Comparison of ENCODE assay signal across 11 cellular contexts in genomic region chr1:12434686-12435085, GRCh38.
DNase-seq lines count a peak whose midpoint lies in the region; ATAC-seq, FAIRE-seq and TF ChIP-seq lines count a peak whose summit lies in the region.
"Had no signal": no experiment of that assay in that cellular context is flagged by ENCODE, and none has a peak within 500 bp of the region (broad histone marks: within the 10 kb centered on the region; RNA-seq: fewer than 3 reads in every experiment).

No MANE protein-coding gene starts in this region.

- H3K36me3 ChIP-seq in hepatocyte (replicated peaks; ENCODE audit: insufficient read depth, low read depth) (no peaks in the 10 kb centered on the region), stomach (peaks cover 3 to 20% (median 14%) of the 10 kb centered on the region in 4 donors)

- TF ChIP-seq CTCF in hepatocyte (IDR thresholded peaks at IDR 0.05; ENCODE audit: poor library complexity) (no peak), stomach (IDR thresholded peaks at IDR 0.05) (no peak)

- POLR2A ChIA-PET in activated CD4-positive, alpha-beta T cell treated with anti-CD3 and anti-CD28 coated beads for 36 hours (lab: Charles Lee), result interaction anchor here (1.0 to 1.2 kb wide), 3 partner anchors 14 to 525 kb away, joined by 3 to 4 read pairs (median 4); no protein-coding TSS in a partner anchor

- intact Hi-C loops in activated CD4-positive, alpha-beta T cell treated with anti-CD3 and anti-CD28 coated beads for 36 hours (cut with DNase I, micrococcal nuclease), result loop anchor here (1.0 to 5.0 kb wide), 17 partner anchors 15 to 387 kb away; partner anchors contain the start of gene DHRS3 (in 1 of the 2)
- intact Hi-C loops in activated T-helper 1 cell treated with anti-CD3 and anti-CD28 coated beads, Interleukin-12 subunit alpha, Interleukin-12 subunit beta, Interleukin-2, Interleukin-4 antibody, amounts not matched to agents 30 ng/mL and 10 ng/mL and 1 ng/mL, durations not matched to agents 14 hours and 24 hours and 36 hours (cut with micrococcal nuclease), result loop anchor here (1.0 to 5.0 kb wide), 13 partner anchors 15 to 627 kb away; partner anchors contain the start of genes CLCN6 and MTHFR
- intact Hi-C loops in stomach (cut with DNase I; ENCODE audit: low total_unique reads), result no loop called here

- no peaks in the 10 kb centered on the region for H3K9me3 ChIP-seq in hepatocyte (ENCODE audit: low read depth)
- no peaks in the 10 kb centered on the region for H3K9me3 ChIP-seq in stomach

- CTCF ChIA-PET in activated CD4-positive, alpha-beta T cell treated with anti-CD3 and anti-CD28 coated beads for 36 hours (lab: Charles Lee), result interaction anchor here (0.6 to 1.9 kb wide), 9 partner anchors 15 to 185 kb away, joined by 3 to 8 read pairs (median 4); no protein-coding TSS in a partner anchor

- peaks cover 3% of the 10 kb centered on the region for H3K79me2 ChIP-seq in hepatocyte

- peaks cover 68% of the 10 kb centered on the region for H3K4me1 Mint-ChIP-seq in activated CD4-positive, alpha-beta T cell treated with anti-CD3 and anti-CD28 coated beads for 36 hours
- H3K4me1 Mint-ChIP-seq in activated T-helper 1 cell treated with anti-CD3 and anti-CD28 coated beads, Interleukin-12 subunit alpha, Interleukin-12 subunit beta, Interleukin-2, Interleukin-4 antibody, amounts not matched to agents 30 ng/mL and 10 ng/mL and 1 ng/mL, durations not matched to agents 14 hours and 24 hours and 36 hours (ENCODE audit: low read depth), result peaks cover 72% of the 10 kb centered on the region

- no peak for ATAC-seq in activated CD4-positive, alpha-beta T cell treated with anti-CD3 and anti-CD28 coated beads for 36 hours
- ATAC-seq in SK-N-SH treated with all-trans-retinoic acid at 6 μM for 48 hours, result no peak

- H3K27me3 Mint-ChIP-seq in activated CD4-positive, alpha-beta T cell treated with anti-CD3 and anti-CD28 coated beads for 36 hours, result no peaks in the 10 kb centered on the region
- H3K27me3 Mint-ChIP-seq in activated T-helper 1 cell treated with anti-CD3 and anti-CD28 coated beads, Interleukin-12 subunit alpha, Interleukin-12 subunit beta, Interleukin-2, Interleukin-4 antibody, amounts not matched to agents 30 ng/mL and 10 ng/mL and 1 ng/mL, durations not matched to agents 14 hours and 24 hours and 36 hours (ENCODE audit: insufficient read depth), result peaks cover 3% of the 10 kb centered on the region

- peak overlapping the region; percentile 27 for H3K27ac Mint-ChIP-seq in activated CD4-positive, alpha-beta T cell treated with anti-CD3 and anti-CD28 coated beads for 36 hours
- peak overlapping the region; percentile 92 for H3K27ac Mint-ChIP-seq in activated T-helper 1 cell treated with anti-CD3 and anti-CD28 coated beads, Interleukin-12 subunit alpha, Interleukin-12 subunit beta, Interleukin-2, Interleukin-4 antibody, amounts not matched to agents 30 ng/mL and 10 ng/mL and 1 ng/mL, durations not matched to agents 14 hours and 24 hours and 36 hours

- TF ChIP-seq EP300 in stomach (IDR thresholded peaks at IDR 0.05), result no peak

- H3K4me1 ChIP-seq in hepatocyte (ENCODE audit: insufficient read depth) (peaks cover 23% of the 10 kb centered on the region), stomach (peaks cover 31 to 79% (median 64%) of the 10 kb centered on the region in 4 donors)

- H2AFZ ChIP-seq in hepatocyte, result no peak overlapping the region

- no peak for DNase-seq in activated CD4-positive, alpha-beta T cell treated with anti-CD3 and anti-CD28 coated beads for 36 hours
- no peak for DNase-seq in activated CD4-positive, alpha-beta T cell treated with anti-CD3 and anti-CD28 coated beads, Interleukin-2, amount 50 U/mL, for 1 hour
- no peak for DNase-seq in activated T-helper 1 cell treated with anti-CD3 and anti-CD28 coated beads, Interleukin-12 subunit alpha, Interleukin-12 subunit beta, Interleukin-2, Interleukin-4 antibody, amounts not matched to agents 30 ng/mL and 10 ng/mL and 1 ng/mL, durations not matched to agents 14 hours and 24 hours and 36 hours (ENCODE audit: low spot score)
- DNase-seq in hepatocyte (ENCODE audit: low spot score), result no peak
- no peak for DNase-seq in stomach
- no peak for DNase-seq in frontal cortex (ENCODE audit: low spot score in 2 of 2)
- no peak for DNase-seq in hepatic stellate cell (ENCODE audit: low spot score)
- DNase-seq: NCI-H1417 had no signal

- FAIRE-seq in frontal cortex (lab: Jason Lieb, UNC), result no peak
- FAIRE-seq: A204.1, G401.6 had no signal

- H3K9me2 ChIP-seq in hepatocyte (replicated peaks; ENCODE audit: insufficient read depth), result no peaks in the 10 kb centered on the region

- H3K27me3 ChIP-seq in hepatocyte, result no peaks in the 10 kb centered on the region
- no peaks in the 10 kb centered on the region for H3K27me3 ChIP-seq in stomach

- no peak overlapping the region for H3K4me2 ChIP-seq in hepatocyte

- H3K36me3 Mint-ChIP-seq in activated CD4-positive, alpha-beta T cell treated with anti-CD3 and anti-CD28 coated beads for 36 hours (ENCODE audit: low read depth), result peaks cover 40% of the 10 kb centered on the region
- peaks cover 33% of the 10 kb centered on the region for H3K36me3 Mint-ChIP-seq in activated T-helper 1 cell treated with anti-CD3 and anti-CD28 coated beads, Interleukin-12 subunit alpha, Interleukin-12 subunit beta, Interleukin-2, Interleukin-4 antibody, amounts not matched to agents 30 ng/mL and 10 ng/mL and 1 ng/mL, durations not matched to agents 14 hours and 24 hours and 36 hours (ENCODE audit: low read depth)

- H3K4me3 ChIP-seq in hepatocyte (no peak overlapping the region), stomach (no peak overlapping the region)

- TF ChIP-seq POLR2A in stomach (IDR thresholded peaks at IDR 0.05), result no peak

- H3K27ac ChIP-seq in hepatocyte (peak overlapping the region; percentile 47), stomach (peak overlapping the region in 4 of 5 donors; percentile 69 to 78 (median 72))

- H3K4me3 Mint-ChIP-seq in activated CD4-positive, alpha-beta T cell treated with anti-CD3 and anti-CD28 coated beads for 36 hours, result no peak overlapping the region
- no peak overlapping the region for H3K4me3 Mint-ChIP-seq in activated T-helper 1 cell treated with anti-CD3 and anti-CD28 coated beads, Interleukin-12 subunit alpha, Interleukin-12 subunit beta, Interleukin-2, Interleukin-4 antibody, amounts not matched to agents 30 ng/mL and 10 ng/mL and 1 ng/mL, durations not matched to agents 14 hours and 24 hours and 36 hours

- H3K9me3 Mint-ChIP-seq in activated CD4-positive, alpha-beta T cell treated with anti-CD3 and anti-CD28 coated beads for 36 hours (ENCODE audit: low read depth), result peaks cover 5% of the 10 kb centered on the region
- H3K9me3 Mint-ChIP-seq in activated T-helper 1 cell treated with anti-CD3 and anti-CD28 coated beads, Interleukin-12 subunit alpha, Interleukin-12 subunit beta, Interleukin-2, Interleukin-4 antibody, amounts not matched to agents 30 ng/mL and 10 ng/mL and 1 ng/mL, durations not matched to agents 14 hours and 24 hours and 36 hours, result peaks cover 10% of the 10 kb centered on the region

- WGBS in hepatocyte (ENCODE audit: low lambda C conversion rate, missing lambda C conversion rate), result 86% methylated on average over 2 of the region's 2 CpGs
- 41 to 62% (median 51%) methylated on average over 2 of the region's 2 CpGs for WGBS in stomach, 5 donors

- H4K20me1 ChIP-seq in hepatocyte (ENCODE audit: insufficient read depth, poor library complexity, severe bottlenecking), result no peaks in the 10 kb centered on the region

TF ChIP-seq in SK-N-SH treated with all-trans-retinoic acid at 6 μM for 48 hours, 23 proteins besides CTCF, POLR2A, EP300 and RAD21:
- TF ChIP-seq POU6F1 (CRISPR knock-in tag; IDR thresholded peaks at IDR 0.05; ENCODE audit: borderline replicate concordance, low read depth) (no peak), ZFP3 (CRISPR knock-in tag; IDR thresholded peaks at IDR 0.05) (no peak), ZFP30 (CRISPR knock-in tag; IDR thresholded peaks at IDR 0.05) (no peak), GLIS3 (CRISPR knock-in tag; IDR thresholded peaks at IDR 0.05) (no peak), CSDC2 (CRISPR knock-in tag; IDR thresholded peaks at IDR 0.05) (no peak), SNAI2 (CRISPR knock-in tag; IDR thresholded peaks at IDR 0.05) (no peak), OSR1 (CRISPR knock-in tag; IDR thresholded peaks at IDR 0.05) (no peak)
